In the genomic region with DNA sequence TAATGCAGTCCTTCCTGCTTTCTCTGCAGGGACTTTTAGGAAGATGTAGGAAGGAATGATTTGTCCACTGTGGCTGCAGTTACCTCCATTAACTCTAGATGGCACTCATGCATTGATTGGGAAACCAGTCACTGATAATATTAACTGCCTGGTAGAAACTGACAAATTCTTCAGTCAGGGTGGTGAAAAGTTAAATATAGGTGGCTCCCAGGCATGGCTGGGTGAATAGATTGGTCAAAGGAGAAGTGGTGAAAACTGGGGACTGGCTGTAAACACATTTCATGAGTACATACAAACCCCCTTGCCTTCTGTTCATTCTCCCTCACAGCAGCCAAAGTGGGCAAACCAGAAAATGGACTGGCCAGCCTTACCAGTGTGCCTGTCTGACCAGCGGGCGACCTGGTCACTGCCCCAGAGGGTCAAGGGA, we compare ENCODE assay signal across 8 cellular contexts.
DNase-seq lines count a peak whose midpoint lies in the region; ATAC-seq and TF ChIP-seq lines count a peak whose summit lies in the region.

No MANE protein-coding gene starts in this region.

- in situ Hi-C loops in SK-MEL-5 (cut with HindIII; ENCODE audit: low pct_unique_long_range_greater_than_20kb, low sequenced_read_pairs) = no loop called here

- no peak overlapping the region for H3K4me2 ChIP-seq in fibroblast of lung (ENCODE audit: extremely low read depth, insufficient read depth, low read length)

- peak; percentile 63 for ATAC-seq in omental fat pad (ENCODE audit: low FRiP score)
- no peak for ATAC-seq in HG03565 (IDR thresholded peaks at IDR 0.05; ENCODE audit: unreplicated experiment)

- no peaks in the 10 kb centered on the region for H3K79me2 ChIP-seq in fibroblast of lung (ENCODE audit: control insufficient read depth, insufficient read depth, low read length)

- H3K27ac ChIP-seq in fibroblast of lung (ENCODE audit: insufficient read depth, low read length) = no peak overlapping the region

- H3K9me3 ChIP-seq in fibroblast of lung (ENCODE audit: control insufficient read depth, insufficient read depth, low read depth, low read length) = no peaks in the 10 kb centered on the region

- no peaks in the 10 kb centered on the region for H3K36me3 ChIP-seq in fibroblast of lung (ENCODE audit: control insufficient read depth, insufficient read depth, low read length)

- peak; percentile 86 for TF ChIP-seq CTCF in LNCaP clone FGC (IDR thresholded peaks at IDR 0.05; ENCODE audit: control insufficient read depth, extremely low read depth, insufficient read depth)
- peak; percentile 91 to 95 for TF ChIP-seq CTCF in fibroblast of lung (conservative IDR thresholded peaks at IDR 0.05 in 1 of 2, IDR thresholded peaks at IDR 0.05 in 1 of 2; ENCODE audit: low read depth in 1 of 2, low read length in 2 of 2)
- TF ChIP-seq CTCF in omental fat pad (IDR thresholded peaks at IDR 0.05) = peak in 1 of 3 donors; percentile 52

- no peaks in the 10 kb centered on the region for H3K27me3 ChIP-seq in fibroblast of lung (ENCODE audit: control insufficient read depth, insufficient read depth, low read length)

- H3K4me3 ChIP-seq in LNCaP clone FGC (ENCODE audit: low read depth, low read length) = no peak overlapping the region
- H3K4me3 ChIP-seq in fibroblast of lung (replicated peaks in 1 of 4; ENCODE audit: control extremely low read depth in 1 of 4, insufficient read depth in 1 of 4, low read depth in 3 of 4, low read length in 4 of 4) = no peak overlapping the region

- no peak overlapping the region for H2AFZ ChIP-seq in fibroblast of lung (ENCODE audit: low read length)

- no peak overlapping the region for H3K9ac ChIP-seq in fibroblast of lung (ENCODE audit: insufficient read depth, low read length)

- H3K4me1 ChIP-seq in fibroblast of lung (ENCODE audit: control insufficient read depth, extremely low read depth, insufficient read depth, low read length) = peaks cover 10% of the 10 kb centered on the region

- DNase-seq in DMS53 treated with DMSO at 0.1 percent for 48 hours (lab: John Stamatoyannopoulos, UW; ENCODE audit: unreplicated experiment) (peak; percentile 60), LNCaP clone FGC (ENCODE audit: low read depth) (peak; percentile 39), SK-MEL-5 (ENCODE audit: low read depth, low spot score) (peak; percentile 77), fibroblast of lung (ENCODE audit: low read depth in 2 of 2) (peak; percentile 53 to 79), omental fat pad (ENCODE audit: low spot score) (no peak), NCI-H446 treated with DMSO at 0.1 percent for 48 hours (lab: John Stamatoyannopoulos, UW) (no peak)
- no peak for DNase-seq in central memory CD4-positive, alpha-beta T cell

- no peaks in the 10 kb centered on the region for H4K20me1 ChIP-seq in fibroblast of lung (ENCODE audit: control insufficient read depth, extremely low read depth, insufficient read depth, low read length)

Comparison
In these comparisons a context has a peak if more than half of its experiments do, and no peak if none do; other contexts are left out.
1. DNase-seq: peak in DMS53 treated with DMSO at 0.1 percent for 48 hours (single experiment), LNCaP clone FGC (single experiment), SK-MEL-5 (single experiment) and fibroblast of lung (2 of 2); none in omental fat pad (single experiment), NCI-H446 treated with DMSO at 0.1 percent for 48 hours (single experiment) and central memory CD4-positive, alpha-beta T cell (single experiment).